Comparison of ENCODE assay signal across 31 cellular contexts in genomic region chr18:62531931-62532330, GRCh38.
"Had no signal": no experiment of that assay in that cellular context is flagged by ENCODE, and none has a peak within 500 bp of the region (broad histone marks: within the 10 kb centered on the region; RNA-seq: fewer than 3 reads in every experiment).

No MANE protein-coding gene starts in this region.

- H3K27ac ChIP-seq: adrenal gland, colonic mucosa, epithelial cell of prostate, esophagus squamous epithelium, hepatocyte had no signal

- H3K27me3 ChIP-seq: adrenal gland, body of pancreas, colonic mucosa, esophagus squamous epithelium, gastroesophageal sphincter, heart right ventricle, hepatocyte had no signal

- DNase-seq: activated CD4-positive, alpha-beta memory T cell treated with anti-CD3 and anti-CD28 coated beads, Interleukin-2, amount 10 ng/mL, durations not matched to agents 7 days and 5 days; activated CD4-positive, alpha-beta T cell treated with anti-CD3 and anti-CD28 coated beads for 36 hours; activated CD4-positive, alpha-beta T cell treated with anti-CD3 and anti-CD28 coated beads, Interleukin-2, amount 10 ng/mL, durations not matched to agents 7 days and 5 days; activated CD4-positive, alpha-beta T cell treated with anti-CD3 and anti-CD28 coated beads, Interleukin-2, amount 50 U/mL, for 4 hours; activated CD4-positive, CD25-positive, alpha-beta regulatory T cell; activated CD4-positive, CD25-positive, alpha-beta regulatory T cell treated with anti-CD3 and anti-CD28 coated beads, Interleukin-2, amount 50 U/mL, for 72 hours; activated CD8-positive, alpha-beta memory T cell treated with anti-CD3 and anti-CD28 coated beads, Interleukin-2, amount 50 U/mL, for 48 hours; activated effector memory CD4-positive, alpha-beta T cell treated with Interleukin-2 at 50 U/mL for 16 hours; activated gamma-delta T cell treated with Interleukin-2 at 50 U/mL for 16 hours; activated naive CD4-positive, alpha-beta T cell treated with anti-CD3 and anti-CD28 coated beads, Interleukin-2, amount 50 U/mL, for 16 hours; activated naive CD4-positive, alpha-beta T cell treated with Interleukin-2 at 50 U/mL for 16 hours; activated T-cell treated with anti-CD3 and anti-CD28 coated beads for 4 hours; activated T-cell treated with anti-CD3 and anti-CD28 coated beads, Interleukin-2, amount 50 U/mL, for 24 hours; activated T-cell treated with anti-CD3 and anti-CD28 coated beads, Interleukin-2, amount 50 U/mL, for 72 hours; adrenal gland; amygdala; aorta; body of pancreas; caudate nucleus; cerebellar nuclear complex; colonic mucosa; effector CD8-positive, alpha-beta T cell; esophagus squamous epithelium; foreskin melanocyte; heart right ventricle; T-helper 2 cell had no signal

- H3K4me3 Mint-ChIP-seq: activated CD4-positive, alpha-beta memory T cell treated with anti-CD3 and anti-CD28 coated beads, Interleukin-2, amount 10 ng/mL, durations not matched to agents 7 days and 5 days; activated CD4-positive, alpha-beta T cell treated with anti-CD3 and anti-CD28 coated beads for 36 hours; activated CD4-positive, alpha-beta T cell treated with anti-CD3 and anti-CD28 coated beads, Interleukin-2, amount 10 ng/mL, durations not matched to agents 7 days and 5 days; activated T-cell treated with anti-CD3 and anti-CD28 coated beads, Interleukin-2, amount 50 U/mL, for 24 hours; activated T-cell treated with anti-CD3 and anti-CD28 coated beads, Interleukin-2, amount 50 U/mL, for 72 hours had no signal

- H3K9me3 Mint-ChIP-seq: activated CD4-positive, alpha-beta memory T cell treated with anti-CD3 and anti-CD28 coated beads, Interleukin-2, amount 10 ng/mL, durations not matched to agents 7 days and 5 days; activated CD4-positive, alpha-beta T cell treated with anti-CD3 and anti-CD28 coated beads, Interleukin-2, amount 10 ng/mL, durations not matched to agents 7 days and 5 days; activated T-cell treated with anti-CD3 and anti-CD28 coated beads, Interleukin-2, amount 50 U/mL, for 24 hours; activated T-cell treated with anti-CD3 and anti-CD28 coated beads, Interleukin-2, amount 50 U/mL, for 72 hours; activated T-helper 17 cell treated with anti-CD3 and anti-CD28 coated beads, Interleukin-2, amount 50 U/mL, for 72 hours had no signal

- ATAC-seq: activated CD4-positive, alpha-beta T cell treated with anti-CD3 and anti-CD28 coated beads for 36 hours; activated T-cell treated with anti-CD3 and anti-CD28 coated beads, Interleukin-2, amount 50 U/mL, for 72 hours; activated T-helper 17 cell treated with anti-CD3 and anti-CD28 coated beads, Interleukin-2, amount 50 U/mL, for 72 hours; body of pancreas; gastroesophageal sphincter; heart right ventricle had no signal

- FAIRE-seq: endometrium had no signal

- H3K9me3 ChIP-seq: adrenal gland, body of pancreas, colonic mucosa, esophagus squamous epithelium, gastroesophageal sphincter, heart right ventricle had no signal

- H3K27me3 Mint-ChIP-seq: activated CD4-positive, alpha-beta memory T cell treated with anti-CD3 and anti-CD28 coated beads, Interleukin-2, amount 10 ng/mL, durations not matched to agents 7 days and 5 days; activated CD4-positive, alpha-beta T cell treated with anti-CD3 and anti-CD28 coated beads for 36 hours; activated CD4-positive, alpha-beta T cell treated with anti-CD3 and anti-CD28 coated beads, Interleukin-2, amount 10 ng/mL, durations not matched to agents 7 days and 5 days; activated T-cell treated with anti-CD3 and anti-CD28 coated beads, Interleukin-2, amount 50 U/mL, for 24 hours; activated T-helper 17 cell treated with anti-CD3 and anti-CD28 coated beads, Interleukin-2, amount 50 U/mL, for 72 hours had no signal

- H3K36me3 ChIP-seq: adrenal gland, colonic mucosa, esophagus squamous epithelium, gastroesophageal sphincter, heart right ventricle had no signal

- H3K4me3 ChIP-seq: adrenal gland, body of pancreas, colonic mucosa, esophagus squamous epithelium, gastroesophageal sphincter, heart right ventricle, hepatocyte had no signal

- H3K27ac Mint-ChIP-seq: activated CD4-positive, alpha-beta memory T cell treated with anti-CD3 and anti-CD28 coated beads, Interleukin-2, amount 10 ng/mL, durations not matched to agents 7 days and 5 days; activated CD4-positive, alpha-beta T cell treated with anti-CD3 and anti-CD28 coated beads for 36 hours; activated CD4-positive, alpha-beta T cell treated with anti-CD3 and anti-CD28 coated beads, Interleukin-2, amount 10 ng/mL, durations not matched to agents 7 days and 5 days; activated T-cell treated with anti-CD3 and anti-CD28 coated beads, Interleukin-2, amount 50 U/mL, for 24 hours had no signal
